ENCODE assay signal across 23 cellular contexts in genomic region chr12:116160883-116161458, GRCh38.
A peak's percentile ranks its signal among the peaks of the same experiment; 100 is the strongest.
DNase-seq lines count a peak whose midpoint lies in the region; ATAC-seq and TF ChIP-seq lines count a peak whose summit lies in the region.
"Had no signal": no experiment of that assay in that cellular context is flagged by ENCODE, and none has a peak within 500 bp of the region (broad histone marks: within the 10 kb centered on the region; RNA-seq: fewer than 3 reads in every experiment).

No MANE protein-coding gene starts in this region.

- no peak overlapping the region for H2BK120ac ChIP-seq in mesenchymal stem cell (ENCODE audit: low read depth, low read length)

- H3K9ac ChIP-seq in HUES48 (ENCODE audit: low read depth, low read length) (no peak overlapping the region), mesenchymal stem cell (ENCODE audit: low read length) (peak overlapping the region; percentile 13)

- H3K27me3 ChIP-seq in HUES48 (ENCODE audit: control insufficient read depth, insufficient read depth, low read length) (no peaks in the 10 kb centered on the region), brain microvascular endothelial cell (replicated peaks) (no peaks in the 10 kb centered on the region), mesenchymal stem cell (ENCODE audit: control insufficient read depth in 1 of 2, insufficient read depth in 1 of 2, low read length in 2 of 2) (no peaks in the 10 kb centered on the region), gastrocnemius medialis (no peaks in the 10 kb centered on the region)
- H3K27me3 ChIP-seq: gastroesophageal sphincter, SJSA1 had no signal

- H2AK5ac ChIP-seq in mesenchymal stem cell (ENCODE audit: low read length, severe bottlenecking) = peak overlapping the region; percentile 7

- H3K4me2 ChIP-seq in mesenchymal stem cell (ENCODE audit: low read length, poor library complexity, severe bottlenecking) = no peak overlapping the region

- DNase-seq in brain microvascular endothelial cell = no peak
- no peak for DNase-seq in mesenchymal stem cell
- DNase-seq in gastrocnemius medialis = no peak
- no peak for DNase-seq in NCI-H2171 (lab: John Stamatoyannopoulos, UW)
- no peak for DNase-seq in activated CD4-positive, alpha-beta T cell treated with anti-CD3 and anti-CD28 coated beads, Interleukin-2, amount 50 U/mL, for 1 hour
- DNase-seq: activated CD4-positive, alpha-beta memory T cell treated with anti-CD3 and anti-CD28 coated beads, Interleukin-2, amount 10 ng/mL, durations not matched to agents 7 days and 5 days; activated CD8-positive, alpha-beta memory T cell treated with anti-CD3 and anti-CD28 coated beads, Interleukin-2, amount 50 U/mL, for 48 hours; activated naive CD4-positive, alpha-beta T cell treated with anti-CD3 and anti-CD28 coated beads, Interleukin-2, amount 50 U/mL, for 16 hours; amygdala; cortex of kidney; H7; hippocampal formation; KBM-7; left colon; NCI-H1105 treated with DMSO at 0.1 percent for 48 hours; NCI-H2227 treated with DMSO at 0.1 percent for 48 hours; stimulated activated CD4-positive, alpha-beta T cell treated with anti-CD3 and anti-CD28 coated beads, Interleukin-2, amount 100 ng/mL, for 48 hours; T-cell had no signal

- TF ChIP-seq CTCF in brain microvascular endothelial cell (IDR thresholded peaks at IDR 0.05; ENCODE audit: low read depth, low read length, missing control alignments) = no peak
- TF ChIP-seq CTCF in gastrocnemius medialis (IDR thresholded peaks at IDR 0.05 in 4 of 5, conservative IDR thresholded peaks at IDR 0.05 in 1 of 5) = no peak

- peak overlapping the region in 1 of 2 experiments; percentile 34 for H2BK12ac ChIP-seq in mesenchymal stem cell (ENCODE audit: low read length in 2 of 2)

- no peak overlapping the region for H4K91ac ChIP-seq in mesenchymal stem cell (ENCODE audit: low read length)

- H2BK5ac ChIP-seq in mesenchymal stem cell (ENCODE audit: low read depth, low read length, poor library complexity, severe bottlenecking) = no peak overlapping the region

- no peak overlapping the region for H3K4me3 ChIP-seq in HUES48 (ENCODE audit: low read depth, low read length)
- no peak overlapping the region for H3K4me3 ChIP-seq in brain microvascular endothelial cell (ENCODE audit: low read depth, low read length)
- no peak overlapping the region for H3K4me3 ChIP-seq in mesenchymal stem cell (ENCODE audit: insufficient read depth in 1 of 2, low read depth in 1 of 2, low read length in 2 of 2)
- no peak overlapping the region for H3K4me3 ChIP-seq in gastrocnemius medialis
- H3K4me3 ChIP-seq: gastroesophageal sphincter, GM12878, SJSA1 had no signal

- H3K14ac ChIP-seq in mesenchymal stem cell (ENCODE audit: low read length in 2 of 2) = no peak overlapping the region

- H3K27ac ChIP-seq in HUES48 (ENCODE audit: low read depth, low read length) (peak overlapping the region; percentile 89), brain microvascular endothelial cell (peak overlapping the region; percentile 10), mesenchymal stem cell (ENCODE audit: low read length, poor library complexity, severe bottlenecking) (no peak overlapping the region), gastrocnemius medialis (peak overlapping the region; percentile 36 to 63 (median 51))
- H3K27ac ChIP-seq: gastroesophageal sphincter, SJSA1 had no signal

- H2BK15ac ChIP-seq in mesenchymal stem cell (ENCODE audit: low read depth, poor library complexity, severe bottlenecking) = no peak overlapping the region

- H3K18ac ChIP-seq in mesenchymal stem cell (ENCODE audit: low read depth in 1 of 2, low read length in 2 of 2) = no peak overlapping the region

- H3K4me1 ChIP-seq in HUES48 (ENCODE audit: control insufficient read depth, insufficient read depth, low read length) = peaks cover 72% of the 10 kb centered on the region
- H3K4me1 ChIP-seq in mesenchymal stem cell (ENCODE audit: control insufficient read depth, insufficient read depth, low read depth, low read length) = peaks cover 4% of the 10 kb centered on the region
- H3K4me1 ChIP-seq in gastrocnemius medialis = peaks cover 83 to 84% of the 10 kb centered on the region in 2 donors

- no peak overlapping the region for H3K23ac ChIP-seq in mesenchymal stem cell (ENCODE audit: low read length in 2 of 2)

- 92% methylated on average over 4 of the region's 7 CpGs for WGBS in mesenchymal stem cell

- in situ Hi-C loops in brain microvascular endothelial cell (cut with HindIII; ENCODE audit: low pct_ligation_motif_present, low sequenced_read_pairs) = no loop called here
- in situ Hi-C loops in gastrocnemius medialis (cut with MboI; ENCODE audit: low sequenced_read_pairs in 4 of 4) = no loop called here

- H3K79me1 ChIP-seq in mesenchymal stem cell (replicated peaks; ENCODE audit: low read length, poor library complexity, severe bottlenecking) = peaks cover 4% of the 10 kb centered on the region

- no peak overlapping the region for H4K8ac ChIP-seq in mesenchymal stem cell (ENCODE audit: low read length)

- TF ChIP-seq POLR2A in gastrocnemius medialis (IDR thresholded peaks at IDR 0.05) = no peak

- intact Hi-C loops in gastrocnemius medialis (cut with DNase I; ENCODE audit: low total_unique reads) = loop anchor here (5.0 kb wide), 1 partner anchor 39 kb away; no protein-coding TSS in a partner anchor

- H2AFZ ChIP-seq in mesenchymal stem cell (ENCODE audit: low read depth, low read length) = no peak overlapping the region

- H3K36me3 ChIP-seq in HUES48 (ENCODE audit: control insufficient read depth, insufficient read depth, low read length) (no peaks in the 10 kb centered on the region), brain microvascular endothelial cell (replicated peaks) (no peaks in the 10 kb centered on the region), mesenchymal stem cell (ENCODE audit: control insufficient read depth in 1 of 2, insufficient read depth in 2 of 2, low read depth in 1 of 2, low read length in 2 of 2) (no peaks in the 10 kb centered on the region), gastrocnemius medialis (no peaks in the 10 kb centered on the region)
- H3K36me3 ChIP-seq: gastroesophageal sphincter, SJSA1 had no signal

- peak in 1 of 2 donors; percentile 22 for ATAC-seq in gastrocnemius medialis
- no peak for ATAC-seq in GM19328 (IDR thresholded peaks at IDR 0.05; ENCODE audit: unreplicated experiment)
- ATAC-seq: gastroesophageal sphincter, GM12878, T-cell had no signal

- no peak overlapping the region for H3K4ac ChIP-seq in mesenchymal stem cell (ENCODE audit: low read depth in 1 of 2, low read length in 2 of 2)

- no peaks in the 10 kb centered on the region for H3K9me3 ChIP-seq in HUES48 (ENCODE audit: control insufficient read depth, insufficient read depth, low read length)
- no peaks in the 10 kb centered on the region for H3K9me3 ChIP-seq in mesenchymal stem cell (ENCODE audit: control insufficient read depth, low read length)
- H3K9me3 ChIP-seq in gastrocnemius medialis = no peaks in the 10 kb centered on the region
- H3K9me3 ChIP-seq: gastroesophageal sphincter, SJSA1 had no signal
